In genomic region chr1:228760962-228761361, GRCh38 we compare ENCODE assay signal across 34 cellular contexts.
"Had no signal": no experiment of that assay in that cellular context is flagged by ENCODE, and none has a peak within 500 bp of the region (broad histone marks: within the 10 kb centered on the region; RNA-seq: fewer than 3 reads in every experiment).

No MANE protein-coding gene starts in this region.

- DNase-seq: Karpas-422, Kasumi-1, MG63, MM.1S, MV-4-11, NCI-H1048, NCI-H1092, NCI-H1092 treated with DMSO at 0.1 percent for 48 hours, NCI-H1105, NCI-H1105 treated with DMSO at 0.1 percent for 48 hours, NCI-H1417, NCI-H1417 treated with DMSO at 0.1 percent for 48 hours, NCI-H1436, NCI-H1436 treated with DMSO at 0.1 percent for 48 hours, NCI-H146, NCI-H1694, NCI-H1694 treated with DMSO at 0.1 percent for 48 hours, NCI-H187, NCI-H187 treated with DMSO at 0.1 percent for 48 hours, NCI-H1930, NCI-H2029, NCI-H2029 treated with DMSO at 0.1 percent for 48 hours, NCI-H2081, NCI-H2081 treated with DMSO at 0.1 percent for 48 hours, NCI-H2107, NCI-H2171, NCI-H2171 treated with DMSO at 0.1 percent for 48 hours, NCI-H2227 treated with DMSO at 0.1 percent for 48 hours, NCI-H226, NCI-H345, NCI-H446, NCI-H446 treated with DMSO at 0.1 percent for 48 hours, NCI-H510A, NCI-H510A treated with DMSO at 0.1 percent for 48 hours had no signal

- H3K9me3 ChIP-seq: MG63 had no signal

- H3K36me3 ChIP-seq: MG63 had no signal

- H3K4me3 ChIP-seq: MG63 had no signal
